ENCODE assay signal across 8 cellular contexts in the genomic region with DNA sequence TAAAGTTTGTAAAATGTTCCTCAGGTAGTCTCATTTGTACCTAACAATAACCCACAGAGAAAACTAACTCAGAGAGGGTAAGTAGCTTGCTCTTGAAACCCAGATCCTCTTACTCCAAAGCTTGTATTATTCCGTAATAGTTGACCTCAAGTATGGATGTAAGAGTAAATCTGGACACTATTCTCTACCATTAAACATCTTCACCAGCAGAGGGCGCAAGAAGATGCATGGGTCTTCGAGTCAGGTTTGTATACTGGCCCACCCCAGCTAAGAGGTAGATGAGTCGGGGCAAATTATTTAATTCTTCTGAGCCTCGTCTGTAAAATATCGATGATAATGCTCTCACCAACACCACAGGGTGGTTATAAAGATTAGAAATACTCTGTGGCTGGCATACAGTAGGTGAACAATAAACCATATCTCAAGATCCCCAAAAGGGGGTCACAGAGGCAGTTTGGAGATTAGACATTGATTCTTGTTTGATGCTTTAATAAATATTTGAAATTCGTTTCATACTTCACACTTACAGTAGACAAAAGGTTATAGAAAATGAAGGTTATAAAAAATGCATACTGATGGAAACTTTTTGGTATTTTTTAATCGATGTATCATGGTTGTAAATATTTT.
DNase-seq lines count a peak whose midpoint lies in the region; ATAC-seq lines count a peak whose summit lies in the region.

No MANE protein-coding gene starts in this region.

- no peak for ATAC-seq in stimulated activated naive CD8-positive, alpha-beta T cell treated with anti-CD3 and anti-CD28 coated beads, Interleukin-15, amount 100 ng/mL, for 72 hours
- no peak for ATAC-seq in HG03045 (IDR thresholded peaks at IDR 0.05; ENCODE audit: unreplicated experiment)

- DNase-seq in AML-193 (lab: John Stamatoyannopoulos, UW) (peak; percentile 62 to 63), GM19240 (ENCODE audit: insufficient read length, low spot score) (peak; percentile 57), NCI-H226 (peak; percentile 52), midbrain (lab: John Stamatoyannopoulos, UW) (peak; percentile 75)
- DNase-seq in activated CD4-positive, alpha-beta T cell treated with anti-CD3 and anti-CD28 coated beads for 1 hour = peak; percentile 21
- DNase-seq in effector CD8-positive, alpha-beta T cell (lab: John Stamatoyannopoulos, UW) = peak; percentile 37
- peak; percentile 54 to 56 for DNase-seq in stimulated activated naive CD8-positive, alpha-beta T cell treated with anti-CD3 and anti-CD28 coated beads, Interleukin-15, amount 100 ng/mL, for 72 hours

- H3K27me3 Mint-ChIP-seq in stimulated activated naive CD8-positive, alpha-beta T cell treated with anti-CD3 and anti-CD28 coated beads, Interleukin-15, amount 100 ng/mL, for 72 hours = peaks cover 33% of the 10 kb centered on the region

- H3K9me3 Mint-ChIP-seq in stimulated activated naive CD8-positive, alpha-beta T cell treated with anti-CD3 and anti-CD28 coated beads, Interleukin-15, amount 100 ng/mL, for 72 hours = no peaks in the 10 kb centered on the region

- no peak overlapping the region for H3K4me3 Mint-ChIP-seq in stimulated activated naive CD8-positive, alpha-beta T cell treated with anti-CD3 and anti-CD28 coated beads, Interleukin-15, amount 100 ng/mL, for 72 hours

- H3K4me1 Mint-ChIP-seq in stimulated activated naive CD8-positive, alpha-beta T cell treated with anti-CD3 and anti-CD28 coated beads, Interleukin-15, amount 100 ng/mL, for 72 hours = peaks cover 26% of the 10 kb centered on the region

- H3K27ac Mint-ChIP-seq in stimulated activated naive CD8-positive, alpha-beta T cell treated with anti-CD3 and anti-CD28 coated beads, Interleukin-15, amount 100 ng/mL, for 72 hours = no peak overlapping the region

Comparison
In these comparisons a context has a peak if more than half of its experiments do, and no peak if none do; other contexts are left out.
1. DNase-seq: peak in every context shown above with its lines; median percentile 75 in midbrain; 62 in AML-193; 57 in GM19240; 55 in stimulated activated naive CD8-positive, alpha-beta T cell treated with anti-CD3 and anti-CD28 coated beads, Interleukin-15, amount 100 ng/mL, for 72 hours; 52 in NCI-H226; 37 in effector CD8-positive, alpha-beta T cell; 21 in activated CD4-positive, alpha-beta T cell treated with anti-CD3 and anti-CD28 coated beads for 1 hour.